Comparison of ENCODE assay signal across 15 cellular contexts in the genomic region with DNA sequence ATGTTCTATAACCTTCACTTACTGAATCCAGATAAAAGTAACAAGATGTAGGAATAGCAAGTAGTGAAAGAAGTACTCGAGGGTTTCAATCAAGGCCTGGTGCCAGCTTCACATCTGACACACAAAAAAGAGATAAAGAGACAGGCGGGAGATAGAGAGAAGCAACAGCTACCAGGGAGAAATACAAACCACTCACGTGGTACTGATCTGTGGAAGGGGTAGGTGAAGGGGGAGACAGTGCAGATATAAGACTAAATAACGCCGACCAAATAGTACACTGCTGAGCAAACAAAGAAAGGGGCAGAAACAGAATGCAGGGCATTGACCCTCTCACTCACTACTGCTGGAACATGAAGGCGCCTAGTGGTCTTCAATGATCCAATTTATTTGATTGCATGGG.
DNase-seq lines count a peak whose midpoint lies in the region; ATAC-seq and TF ChIP-seq lines count a peak whose summit lies in the region.
"Had no signal": no experiment of that assay in that cellular context is flagged by ENCODE, and none has a peak within 500 bp of the region (broad histone marks: within the 10 kb centered on the region; RNA-seq: fewer than 3 reads in every experiment).

No MANE protein-coding gene starts in this region.

- DNase-seq in Right ventricle myocardium superior (no peak), heart right ventricle (no peak), right cardiac atrium (no peak), neuronal stem cell (ENCODE audit: low spot score) (no peak), NCI-H524 treated with DMSO at 0.1 percent for 48 hours (lab: John Stamatoyannopoulos, UW) (no peak)
- DNase-seq: C1 segment of cervical spinal cord; Calu3; CD4-positive, alpha-beta memory T cell; COR-L47; DMS53; DMS79 treated with DMSO at 0.1 percent for 48 hours; GF-D8; H7; HCEC 1CT had no signal

- ATAC-seq in Right ventricle myocardium superior (ENCODE audit: poor library complexity) (peak; percentile 42), heart right ventricle (no peak), right cardiac atrium (peak; percentile 31 to 64), GM21515 (IDR thresholded peaks at IDR 0.05; ENCODE audit: unreplicated experiment) (no peak)

- intact Hi-C loops in Right ventricle myocardium superior (cut with DNase I), result no loop called here
- intact Hi-C loops in heart right ventricle (cut with DNase I), result no loop called here
- intact Hi-C loops in right cardiac atrium (cut with DNase I), result no loop called here

- H3K4me3 ChIP-seq in heart right ventricle (no peak overlapping the region), right cardiac atrium (ENCODE audit: low read length) (no peak overlapping the region), neuronal stem cell (ENCODE audit: low read length in 2 of 2) (no peak overlapping the region)

- no peak overlapping the region for H2AK5ac ChIP-seq in neuronal stem cell (ENCODE audit: low read depth, low read length)

- no peak overlapping the region for H2BK12ac ChIP-seq in neuronal stem cell (ENCODE audit: low read length)

- no peak overlapping the region for H2BK120ac ChIP-seq in neuronal stem cell (ENCODE audit: low read depth, low read length)

- H2BK5ac ChIP-seq in neuronal stem cell (ENCODE audit: low read length), result no peak overlapping the region

- H3K4me1 ChIP-seq in heart right ventricle (peaks cover 0 to 14% (median 0%) of the 10 kb centered on the region in 9 donors), right cardiac atrium (ENCODE audit: control insufficient read depth, insufficient read depth, low read length) (peaks cover 3% of the 10 kb centered on the region), neuronal stem cell (ENCODE audit: control insufficient read depth in 2 of 2, insufficient read depth in 1 of 2, low read depth in 1 of 2, low read length in 2 of 2) (no peaks in the 10 kb centered on the region)

- TF ChIP-seq CTCF in heart right ventricle (IDR thresholded peaks at IDR 0.05), result no peak

- no peak overlapping the region for H4K8ac ChIP-seq in neuronal stem cell (ENCODE audit: low read depth, low read length)

- H3K27me3 ChIP-seq in heart right ventricle, result no peaks in the 10 kb centered on the region
- H3K27me3 ChIP-seq in right cardiac atrium (ENCODE audit: control insufficient read depth, insufficient read depth), result no peaks in the 10 kb centered on the region
- H3K27me3 ChIP-seq in neuronal stem cell (ENCODE audit: control insufficient read depth in 3 of 3, insufficient read depth in 3 of 3, low read depth in 1 of 3, low read length in 3 of 3), result no peaks in the 10 kb centered on the region

- H3K14ac ChIP-seq in neuronal stem cell (ENCODE audit: low read length), result no peak overlapping the region

- H3K36me3 ChIP-seq in heart right ventricle, result no peaks in the 10 kb centered on the region
- H3K36me3 ChIP-seq in neuronal stem cell (replicated peaks in 1 of 2; ENCODE audit: control insufficient read depth in 2 of 2, insufficient read depth in 2 of 2, low read length in 2 of 2), result no peaks in the 10 kb centered on the region

- H2AFZ ChIP-seq in neuronal stem cell (ENCODE audit: low read length), result peak overlapping the region; percentile 53

- no peak overlapping the region for H3K27ac ChIP-seq in heart right ventricle
- no peak overlapping the region for H3K27ac ChIP-seq in right cardiac atrium (ENCODE audit: low read length)
- no peak overlapping the region for H3K27ac ChIP-seq in neuronal stem cell (replicated peaks; ENCODE audit: low read length)

- H3K9ac ChIP-seq in neuronal stem cell (ENCODE audit: low read depth, low read length, poor library complexity), result no peak overlapping the region

- H3K23ac ChIP-seq in neuronal stem cell (ENCODE audit: low read depth, low read length, poor library complexity), result no peak overlapping the region

- no peaks in the 10 kb centered on the region for H3K79me1 ChIP-seq in neuronal stem cell (ENCODE audit: low read depth, low read length)

- no peak overlapping the region for H4K91ac ChIP-seq in neuronal stem cell (ENCODE audit: low read depth, low read length, poor library complexity)

- H3K4ac ChIP-seq in neuronal stem cell (ENCODE audit: low read length), result no peak overlapping the region

- H3K9me3 ChIP-seq in heart right ventricle (no peaks in the 10 kb centered on the region), right cardiac atrium (ENCODE audit: control insufficient read depth, low read length) (no peaks in the 10 kb centered on the region), neuronal stem cell (replicated peaks in 1 of 2; ENCODE audit: control insufficient read depth in 2 of 2, insufficient read depth in 1 of 2, low read depth in 1 of 2, low read length in 2 of 2) (no peaks in the 10 kb centered on the region)

- no peak overlapping the region for H3K4me2 ChIP-seq in neuronal stem cell (ENCODE audit: insufficient read depth, low read length, poor library complexity, severe bottlenecking)

- H2BK15ac ChIP-seq in neuronal stem cell (ENCODE audit: low read length), result no peak overlapping the region

- WGBS in heart right ventricle, 2 donors, result 28 to 41% methylated on average over 6 of the region's 6 CpGs
- 45% methylated on average over 6 of the region's 6 CpGs for WGBS in right cardiac atrium
- no CpG with 5 or more reads among the region's 6 CpGs for WGBS in neuronal stem cell (ENCODE audit: extremely low coverage in 2 of 2, insufficient read length in 2 of 2, insufficient replicate concordance in 1 of 2), 2 donors

- no peak overlapping the region for H3K18ac ChIP-seq in neuronal stem cell (ENCODE audit: low read length)

Comparison
In these comparisons a context has a peak if more than half of its experiments do, and no peak if none do; other contexts are left out.
1. ATAC-seq: peak in Right ventricle myocardium superior (single experiment) and right cardiac atrium (2 of 2); none in heart right ventricle (0 of 8) and GM21515 (single experiment).